Comparison of ENCODE assay signal across 24 cellular contexts in genomic region chrX:16517206-16517605, GRCh38.
"Had no signal": no experiment of that assay in that cellular context is flagged by ENCODE, and none has a peak within 500 bp of the region (broad histone marks: within the 10 kb centered on the region; RNA-seq: fewer than 3 reads in every experiment).

No MANE protein-coding gene starts in this region.

- H3K27ac ChIP-seq: gastroesophageal sphincter, thyroid gland, upper lobe of right lung had no signal

- H3K36me3 ChIP-seq: gastroesophageal sphincter, thyroid gland, upper lobe of right lung had no signal

- H3K4me3 Mint-ChIP-seq: activated B cell treated with CpG ODN at 0.5 μM for 24 hours; activated CD4-positive, alpha-beta T cell treated with anti-CD3 and anti-CD28 coated beads for 36 hours; activated naive CD8-positive, alpha-beta T cell treated with anti-CD3 and anti-CD28 coated beads for 36 hours; activated T-cell treated with anti-CD3 and anti-CD28 coated beads, Interleukin-2, amount 50 U/mL, for 4 hours; mesothelial cell of epicardium; natural killer cell treated with Interleukin-12 subunit alpha and Interleukin-12 subunit beta and Interleukin-15 and Interleukin-18, amount 100 ng/mL, for 72 hours; stimulated activated naive CD8-positive, alpha-beta T cell treated with anti-CD3 and anti-CD28 coated beads, Interleukin-15, Interleukin-2, amounts not matched to agents 100 ng/mL and 50 ng/mL, for 24 hours; T-helper 17 cell had no signal

- ATAC-seq: activated CD4-positive, alpha-beta T cell treated with anti-CD3 and anti-CD28 coated beads for 36 hours; activated T-cell treated with anti-CD3 and anti-CD28 coated beads, Interleukin-2, amount 50 U/mL, for 4 hours; gastroesophageal sphincter; left lobe of liver; natural killer cell treated with Interleukin-12 subunit alpha and Interleukin-12 subunit beta and Interleukin-15 and Interleukin-18, amount 100 ng/mL, for 72 hours; T-helper 17 cell; upper lobe of right lung had no signal

- H3K27me3 ChIP-seq: gastroesophageal sphincter, thyroid gland, upper lobe of right lung had no signal

- H3K27me3 Mint-ChIP-seq: activated B cell treated with CpG ODN at 0.5 μM for 24 hours; activated CD4-positive, alpha-beta T cell treated with anti-CD3 and anti-CD28 coated beads for 36 hours; activated naive CD8-positive, alpha-beta T cell treated with anti-CD3 and anti-CD28 coated beads for 36 hours; progenitor cell of endocrine pancreas; stimulated activated naive CD8-positive, alpha-beta T cell treated with anti-CD3 and anti-CD28 coated beads, Interleukin-15, Interleukin-2, amounts not matched to agents 100 ng/mL and 50 ng/mL, for 24 hours; T-helper 17 cell had no signal

- H3K4me1 ChIP-seq: gastroesophageal sphincter, thyroid gland, upper lobe of right lung had no signal

- H3K36me3 Mint-ChIP-seq: natural killer cell treated with Interleukin-12 subunit alpha and Interleukin-12 subunit beta and Interleukin-15 and Interleukin-18, amount 100 ng/mL, for 72 hours had no signal

- H3K27ac Mint-ChIP-seq: activated B cell treated with CpG ODN at 0.5 μM for 24 hours; activated CD4-positive, alpha-beta T cell treated with anti-CD3 and anti-CD28 coated beads for 36 hours; activated naive CD8-positive, alpha-beta T cell treated with anti-CD3 and anti-CD28 coated beads for 36 hours; activated T-helper 2 cell treated with anti-CD3 and anti-CD28 coated beads, Interferon-gamma antibody, Interleukin-2, Interleukin-4, amounts not matched to agents 10 μg/mL and 5 μg/mL and 100 μg/mL, durations not matched to agents 14 hours and 24 hours and 36 hours; mesothelial cell of epicardium; natural killer cell treated with Interleukin-12 subunit alpha and Interleukin-12 subunit beta and Interleukin-15 and Interleukin-18, amount 100 ng/mL, for 72 hours; progenitor cell of endocrine pancreas; stimulated activated naive CD8-positive, alpha-beta T cell treated with anti-CD3 and anti-CD28 coated beads, Interleukin-15, Interleukin-2, amounts not matched to agents 100 ng/mL and 50 ng/mL, for 24 hours; T-helper 17 cell had no signal

- H3K4me3 ChIP-seq: gastroesophageal sphincter, thyroid gland, upper lobe of right lung had no signal

- H3K4me1 Mint-ChIP-seq: activated B cell treated with CpG ODN at 0.5 μM for 24 hours; activated CD4-positive, alpha-beta T cell treated with anti-CD3 and anti-CD28 coated beads for 36 hours; T-helper 17 cell had no signal

- H3K9me3 Mint-ChIP-seq: activated T-cell treated with anti-CD3 and anti-CD28 coated beads, Interleukin-2, amount 50 U/mL, for 4 hours; activated T-helper 2 cell treated with anti-CD3 and anti-CD28 coated beads, Interferon-gamma antibody, Interleukin-2, Interleukin-4, amounts not matched to agents 10 μg/mL and 5 μg/mL and 100 μg/mL, durations not matched to agents 14 hours and 24 hours and 36 hours; natural killer cell treated with Interleukin-12 subunit alpha and Interleukin-12 subunit beta and Interleukin-15 and Interleukin-18, amount 100 ng/mL, for 72 hours; stimulated activated naive CD8-positive, alpha-beta T cell treated with anti-CD3 and anti-CD28 coated beads, Interleukin-15, Interleukin-2, amounts not matched to agents 100 ng/mL and 50 ng/mL, for 24 hours had no signal

- DNase-seq: activated B cell treated with CpG ODN at 0.5 μM for 24 hours; activated CD4-positive, alpha-beta T cell treated with anti-CD3 and anti-CD28 coated beads for 36 hours; activated CD4-positive, alpha-beta T cell treated with anti-CD3 and anti-CD28 coated beads, Interleukin-2, amount 50 U/mL, for 4 hours; activated CD8-positive, alpha-beta memory T cell treated with anti-CD3 and anti-CD28 coated beads for 24 hours; activated CD8-positive, alpha-beta memory T cell treated with anti-CD3 and anti-CD28 coated beads, Interleukin-2, amount 50 U/mL, for 48 hours; activated naive CD4-positive, alpha-beta T cell; activated naive CD8-positive, alpha-beta T cell treated with anti-CD3 and anti-CD28 coated beads for 36 hours; activated T-cell treated with anti-CD3 and anti-CD28 coated beads, Interleukin-2, amount 50 U/mL, for 4 hours; cerebellar nuclear complex; cortex of kidney; stimulated activated CD4-positive, alpha-beta T cell treated with anti-CD3 and anti-CD28 coated beads, Interleukin-12 subunit alpha, Interleukin-12 subunit beta, amount 100 ng/mL, for 4 hours; stimulated activated CD4-positive, alpha-beta T cell treated with anti-CD3 and anti-CD28 coated beads, Interleukin-4, amount 100 ng/mL, for 4 hours; substantia nigra; SW 1271; T-helper 17 cell; thyroid gland; upper lobe of right lung had no signal
